ENCODE assay signal across 8 cellular contexts in genomic region chr5:96808868-96809558, GRCh38. TPM values are rescaled to one million over a fixed set of nuclear protein-coding genes. Genes with fewer than 3 reads are reported as not detected.
DNase-seq lines count a peak whose midpoint lies in the region; ATAC-seq and TF ChIP-seq lines count a peak whose summit lies in the region.

No MANE protein-coding gene starts in this region.

- H3K27me3 ChIP-seq in lower lobe of right lung (ENCODE audit: low read depth), result no peaks in the 10 kb centered on the region
- H3K27me3 ChIP-seq in tibial artery, result no peaks in the 10 kb centered on the region

- peak overlapping the region; percentile 95 for H3K4me3 Mint-ChIP-seq in activated T-cell treated with anti-CD3 and anti-CD28 coated beads, Interleukin-2, amount 50 U/mL, for 4 hours

- peak overlapping the region; percentile 98 to 100 for H3K27ac Mint-ChIP-seq in activated naive CD4-positive, alpha-beta T cell treated with anti-CD3 and anti-CD28 coated beads, Interleukin-2, amount 50 U/mL, for 72 hours

- peak overlapping the region; percentile 99 for H3K27ac ChIP-seq in lower lobe of right lung
- peak overlapping the region; percentile 100 for H3K27ac ChIP-seq in tibial artery
- peak overlapping the region in 1 of 2 donors; percentile 99 for H3K27ac ChIP-seq in coronary artery

- no peaks in the 10 kb centered on the region for H3K9me3 Mint-ChIP-seq in activated T-cell treated with anti-CD3 and anti-CD28 coated beads, Interleukin-2, amount 50 U/mL, for 4 hours
- H3K9me3 Mint-ChIP-seq in activated naive CD4-positive, alpha-beta T cell treated with anti-CD3 and anti-CD28 coated beads, Interleukin-2, amount 50 U/mL, for 72 hours, result no peaks in the 10 kb centered on the region

- no peaks in the 10 kb centered on the region for H3K9me3 ChIP-seq in lower lobe of right lung
- H3K9me3 ChIP-seq in tibial artery, result no peaks in the 10 kb centered on the region

- intact Hi-C loops in lower lobe of right lung (cut with DNase I), result no loop called here
- intact Hi-C loops in tibial artery (cut with DNase I; ENCODE audit: low total_unique reads), result loop anchor here (5.0 kb wide), 1 partner anchor 123 kb away; no protein-coding TSS in a partner anchor

- H3K36me3 Mint-ChIP-seq in activated T-cell treated with anti-CD3 and anti-CD28 coated beads, Interleukin-2, amount 50 U/mL, for 4 hours (ENCODE audit: insufficient read depth), result peaks cover 6% of the 10 kb centered on the region
- H3K36me3 Mint-ChIP-seq in activated naive CD4-positive, alpha-beta T cell treated with anti-CD3 and anti-CD28 coated beads, Interleukin-2, amount 50 U/mL, for 72 hours, result peaks cover 16 to 19% of the 10 kb centered on the region in 2 donors

- H3K36me3 ChIP-seq in lower lobe of right lung (no peaks in the 10 kb centered on the region), tibial artery (no peaks in the 10 kb centered on the region)

- H3K4me1 Mint-ChIP-seq in activated T-cell treated with anti-CD3 and anti-CD28 coated beads, Interleukin-2, amount 50 U/mL, for 4 hours (ENCODE audit: low read depth), result peaks cover 61% of the 10 kb centered on the region

- H3K4me1 ChIP-seq in lower lobe of right lung (peaks cover 34% of the 10 kb centered on the region), tibial artery (peaks cover 0 to 20% (median 2%) of the 10 kb centered on the region in 4 donors)

- H3K4me3 ChIP-seq in lower lobe of right lung, result no peak overlapping the region
- H3K4me3 ChIP-seq in tibial artery, result peak overlapping the region; percentile 91 to 96
- H3K4me3 ChIP-seq in coronary artery, result no peak overlapping the region

- ATAC-seq in activated T-cell treated with anti-CD3 and anti-CD28 coated beads, Interleukin-2, amount 50 U/mL, for 4 hours, result no peak
- ATAC-seq in activated naive CD4-positive, alpha-beta T cell treated with anti-CD3 and anti-CD28 coated beads, Interleukin-2, amount 50 U/mL, for 72 hours, result no peak
- ATAC-seq in lower lobe of right lung, result no peak
- no peak for ATAC-seq in GM21423 (IDR thresholded peaks at IDR 0.05; ENCODE audit: unreplicated experiment)

- DNase-seq in activated T-cell treated with anti-CD3 and anti-CD28 coated beads, Interleukin-2, amount 50 U/mL, for 4 hours, result no peak
- DNase-seq in activated T-cell treated with anti-CD3 and anti-CD28 coated beads, Interleukin-2, amount 50 U/mL, for 1 hour, result no peak
- no peak for DNase-seq in activated naive CD4-positive, alpha-beta T cell treated with anti-CD3 and anti-CD28 coated beads, Interleukin-2, amount 50 U/mL, for 72 hours (ENCODE audit: low spot score in 2 of 2)
- DNase-seq in lower lobe of right lung (no peak), tibial artery (no peak), ecto neural progenitor cell (ENCODE audit: low spot score) (no peak), coronary artery (ENCODE audit: low spot score) (no peak)

- no peaks in the 10 kb centered on the region for H3K27me3 Mint-ChIP-seq in activated T-cell treated with anti-CD3 and anti-CD28 coated beads, Interleukin-2, amount 50 U/mL, for 4 hours (ENCODE audit: low read depth)

- TF ChIP-seq CTCF in lower lobe of right lung (IDR thresholded peaks at IDR 0.05) (no peak), tibial artery (IDR thresholded peaks at IDR 0.05) (no peak), coronary artery (IDR thresholded peaks at IDR 0.05) (no peak)

RNA-seq across cellular contexts. Expression of gene ERAP1, which starts 1.3 kb away (rescaled TPM):
- total RNA-seq in activated T-cell treated with anti-CD3 and anti-CD28 coated beads, Interleukin-2, amount 50 U/mL, for 4 hours, result 10 to 100 TPM; 61.9 to 79.2 (median 75.1) TPM
- total RNA-seq in activated naive CD4-positive, alpha-beta T cell treated with anti-CD3 and anti-CD28 coated beads, Interleukin-2, amount 50 U/mL, for 72 hours, result 10 to 100 TPM; 80.8 to 98.1 TPM
- total RNA-seq in lower lobe of right lung, result 72.0 TPM

Comparison
In these comparisons a context has a peak if more than half of its experiments do, and no peak if none do; other contexts are left out.
1. H3K4me3 ChIP-seq: peak in tibial artery (2 of 2); none in lower lobe of right lung (single experiment) and coronary artery (single experiment).